ENCODE assay signal across 24 cellular contexts in the genomic region with DNA sequence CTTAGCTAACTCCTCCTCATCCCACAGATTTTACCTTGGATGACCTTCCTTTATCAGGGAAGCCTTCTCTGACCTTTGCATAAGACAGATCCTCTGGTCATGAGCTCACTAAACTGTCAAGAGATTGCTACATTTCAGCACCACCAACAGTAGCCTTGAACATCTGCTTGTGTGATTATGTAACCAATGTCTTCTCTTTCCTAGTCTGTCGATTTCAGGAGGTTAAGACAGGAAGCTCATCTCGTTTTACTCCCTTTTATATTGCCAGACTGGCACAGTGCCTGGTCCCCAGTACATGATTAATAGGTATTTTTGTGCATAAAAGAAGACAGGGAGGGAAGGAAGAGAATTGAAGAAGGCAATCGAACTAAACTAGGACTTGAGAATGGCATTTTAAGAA.
A peak's percentile ranks its signal among the peaks of the same experiment; 100 is the strongest.
DNase-seq lines count a peak whose midpoint lies in the region; ATAC-seq and TF ChIP-seq lines count a peak whose summit lies in the region.
"Had no signal": no experiment of that assay in that cellular context is flagged by ENCODE, and none has a peak within 500 bp of the region (broad histone marks: within the 10 kb centered on the region; RNA-seq: fewer than 3 reads in every experiment).

No MANE protein-coding gene starts in this region.

- no peak for TF ChIP-seq POLR2A in gastrocnemius medialis (IDR thresholded peaks at IDR 0.05)

- H3K4me1 ChIP-seq in gastrocnemius medialis, result no peaks in the 10 kb centered on the region
- H3K4me1 ChIP-seq: BLaER1, esophagus squamous epithelium, right atrium auricular region, uterus had no signal

- intact Hi-C loops in gastrocnemius medialis (cut with DNase I; ENCODE audit: low total_unique reads), result no loop called here

- no peaks in the 10 kb centered on the region for H3K9me3 Mint-ChIP-seq in stimulated activated memory B cell treated with anti-CD40 and anti-IgM and Interleukin-4, amounts not matched to agents 10 μg/mL and 1 μg/mL and 100 μg/mL, for 72 hours
- no peaks in the 10 kb centered on the region for H3K9me3 Mint-ChIP-seq in WTC11
- H3K9me3 Mint-ChIP-seq: activated CD4-positive, alpha-beta T cell treated with anti-CD3 and anti-CD28 coated beads, Interleukin-2, amount 10 ng/mL, durations not matched to agents 24 days and 14 days; activated naive CD4-positive, alpha-beta T cell treated with anti-CD3 and anti-CD28 coated beads, Interleukin-2, amount 50 U/mL, for 24 hours; activated T-helper 1 cell treated with anti-CD3 and anti-CD28 coated beads, Interleukin-12 subunit alpha, Interleukin-12 subunit beta, Interleukin-2, Interleukin-4 antibody, amounts not matched to agents 30 ng/mL and 10 ng/mL and 1 ng/mL, durations not matched to agents 14 hours and 24 hours and 36 hours had no signal

- ATAC-seq in stimulated activated memory B cell treated with anti-CD40 and anti-IgM and Interleukin-4, amounts not matched to agents 10 μg/mL and 1 μg/mL and 100 μg/mL, for 72 hours, result peak; percentile 8
- ATAC-seq in gastrocnemius medialis (no peak), WTC11 (no peak)
- ATAC-seq: activated CD8-positive, alpha-beta memory T cell treated with anti-CD3 and anti-CD28 coated beads, Interleukin-2, amount 10 ng/mL, durations not matched to agents 7 days and 5 days; effector memory CD8-positive, alpha-beta T cell; Right ventricle myocardium inferior had no signal

- POLR2A ChIA-PET in WTC11 (lab: Charles Lee), result no interaction called here

- H3K27ac ChIP-seq in gastrocnemius medialis, result no peak overlapping the region
- H3K27ac ChIP-seq: BLaER1, esophagus squamous epithelium, right atrium auricular region, uterus had no signal

- H3K4me1 Mint-ChIP-seq in stimulated activated memory B cell treated with anti-CD40 and anti-IgM and Interleukin-4, amounts not matched to agents 10 μg/mL and 1 μg/mL and 100 μg/mL, for 72 hours, result no peaks in the 10 kb centered on the region
- peaks cover 2% of the 10 kb centered on the region for H3K4me1 Mint-ChIP-seq in WTC11
- H3K4me1 Mint-ChIP-seq: activated CD4-positive, alpha-beta T cell treated with anti-CD3 and anti-CD28 coated beads, Interleukin-2, amount 10 ng/mL, durations not matched to agents 24 days and 14 days; activated CD8-positive, alpha-beta memory T cell treated with anti-CD3 and anti-CD28 coated beads, Interleukin-2, amount 10 ng/mL, durations not matched to agents 7 days and 5 days; activated naive CD4-positive, alpha-beta T cell treated with anti-CD3 and anti-CD28 coated beads, Interleukin-2, amount 50 U/mL, for 24 hours; memory B cell; naive B cell had no signal

- H3K36me3 Mint-ChIP-seq in stimulated activated memory B cell treated with anti-CD40 and anti-IgM and Interleukin-4, amounts not matched to agents 10 μg/mL and 1 μg/mL and 100 μg/mL, for 72 hours, result no peaks in the 10 kb centered on the region
- no peaks in the 10 kb centered on the region for H3K36me3 Mint-ChIP-seq in WTC11
- H3K36me3 Mint-ChIP-seq: activated CD8-positive, alpha-beta memory T cell treated with anti-CD3 and anti-CD28 coated beads, Interleukin-2, amount 10 ng/mL, durations not matched to agents 7 days and 5 days; activated naive CD4-positive, alpha-beta T cell treated with anti-CD3 and anti-CD28 coated beads, Interleukin-2, amount 50 U/mL, for 24 hours; memory B cell; naive B cell had no signal

- H3K27ac Mint-ChIP-seq in stimulated activated memory B cell treated with anti-CD40 and anti-IgM and Interleukin-4, amounts not matched to agents 10 μg/mL and 1 μg/mL and 100 μg/mL, for 72 hours, result no peak overlapping the region
- no peak overlapping the region for H3K27ac Mint-ChIP-seq in WTC11
- H3K27ac Mint-ChIP-seq: activated CD4-positive, alpha-beta T cell treated with anti-CD3 and anti-CD28 coated beads, Interleukin-2, amount 10 ng/mL, durations not matched to agents 24 days and 14 days; activated CD8-positive, alpha-beta memory T cell treated with anti-CD3 and anti-CD28 coated beads, Interleukin-2, amount 10 ng/mL, durations not matched to agents 7 days and 5 days; activated naive CD4-positive, alpha-beta T cell treated with anti-CD3 and anti-CD28 coated beads, Interleukin-2, amount 50 U/mL, for 24 hours; activated T-helper 1 cell treated with anti-CD3 and anti-CD28 coated beads, Interleukin-12 subunit alpha, Interleukin-12 subunit beta, Interleukin-2, Interleukin-4 antibody, amounts not matched to agents 30 ng/mL and 10 ng/mL and 1 ng/mL, durations not matched to agents 14 hours and 24 hours and 36 hours; effector memory CD8-positive, alpha-beta T cell; memory B cell had no signal

- H3K4me3 Mint-ChIP-seq in stimulated activated memory B cell treated with anti-CD40 and anti-IgM and Interleukin-4, amounts not matched to agents 10 μg/mL and 1 μg/mL and 100 μg/mL, for 72 hours, result no peak overlapping the region
- no peak overlapping the region for H3K4me3 Mint-ChIP-seq in WTC11
- H3K4me3 Mint-ChIP-seq: activated CD4-positive, alpha-beta T cell treated with anti-CD3 and anti-CD28 coated beads, Interleukin-2, amount 10 ng/mL, durations not matched to agents 24 days and 14 days; activated CD8-positive, alpha-beta memory T cell treated with anti-CD3 and anti-CD28 coated beads, Interleukin-2, amount 10 ng/mL, durations not matched to agents 7 days and 5 days; activated naive CD4-positive, alpha-beta T cell treated with anti-CD3 and anti-CD28 coated beads, Interleukin-2, amount 50 U/mL, for 24 hours; activated T-helper 1 cell treated with anti-CD3 and anti-CD28 coated beads, Interleukin-12 subunit alpha, Interleukin-12 subunit beta, Interleukin-2, Interleukin-4 antibody, amounts not matched to agents 30 ng/mL and 10 ng/mL and 1 ng/mL, durations not matched to agents 14 hours and 24 hours and 36 hours; effector memory CD8-positive, alpha-beta T cell; memory B cell; naive B cell had no signal

- CTCF ChIA-PET in WTC11 (lab: Charles Lee), result interaction anchor here (1.2 kb wide), 1 partner anchor 64 kb away, joined by 3 read pairs; no protein-coding TSS in a partner anchor

- no peaks in the 10 kb centered on the region for H3K36me3 ChIP-seq in gastrocnemius medialis
- H3K36me3 ChIP-seq: BLaER1, esophagus squamous epithelium, right atrium auricular region, uterus had no signal

- TF ChIP-seq CTCF in gastrocnemius medialis (IDR thresholded peaks at IDR 0.05 in 4 of 5, conservative IDR thresholded peaks at IDR 0.05 in 1 of 5), result no peak
- no peak for TF ChIP-seq CTCF in WTC11 (IDR thresholded peaks at IDR 0.05)

- no peaks in the 10 kb centered on the region for H3K9me3 ChIP-seq in gastrocnemius medialis
- H3K9me3 ChIP-seq: BLaER1, esophagus squamous epithelium, right atrium auricular region, uterus had no signal

- H3K4me3 ChIP-seq in gastrocnemius medialis, result no peak overlapping the region
- H3K4me3 ChIP-seq: BLaER1, esophagus squamous epithelium, right atrium auricular region, uterus had no signal

- no peaks in the 10 kb centered on the region for H3K27me3 Mint-ChIP-seq in stimulated activated memory B cell treated with anti-CD40 and anti-IgM and Interleukin-4, amounts not matched to agents 10 μg/mL and 1 μg/mL and 100 μg/mL, for 72 hours
- H3K27me3 Mint-ChIP-seq in WTC11 (ENCODE audit: low read depth), result no peaks in the 10 kb centered on the region; the same call in 1 of the 2 replicates
- H3K27me3 Mint-ChIP-seq: activated CD4-positive, alpha-beta T cell treated with anti-CD3 and anti-CD28 coated beads, Interleukin-2, amount 10 ng/mL, durations not matched to agents 24 days and 14 days; activated CD8-positive, alpha-beta memory T cell treated with anti-CD3 and anti-CD28 coated beads, Interleukin-2, amount 10 ng/mL, durations not matched to agents 7 days and 5 days; activated naive CD4-positive, alpha-beta T cell treated with anti-CD3 and anti-CD28 coated beads, Interleukin-2, amount 50 U/mL, for 24 hours; effector memory CD8-positive, alpha-beta T cell; memory B cell; naive B cell had no signal

- in situ Hi-C loops in gastrocnemius medialis (cut with MboI; ENCODE audit: low sequenced_read_pairs in 4 of 4), result no loop called here

- DNase-seq in NCI-H82 (lab: John Stamatoyannopoulos, UW) (peak; percentile 27), NCI-H82 treated with DMSO at 0.1 percent for 48 hours (lab: John Stamatoyannopoulos, UW; ENCODE audit: unreplicated experiment) (no peak), NCI-H2171 (lab: John Stamatoyannopoulos, UW) (peak; percentile 37), SIG-M5 treated with dmso at 0.1 percent for 504 hours (lab: John Stamatoyannopoulos, UW; ENCODE audit: unreplicated experiment) (peak; percentile 99), gastrocnemius medialis (no peak), WTC11 (ENCODE audit: low spot score) (no peak), NCI-H526 (lab: John Stamatoyannopoulos, UW) (no peak)
- DNase-seq: activated CD4-positive, alpha-beta T cell treated with anti-CD3 and anti-CD28 coated beads, Interleukin-2, amount 10 ng/mL, durations not matched to agents 24 days and 14 days; activated CD8-positive, alpha-beta memory T cell treated with anti-CD3 and anti-CD28 coated beads, Interleukin-2, amount 10 ng/mL, durations not matched to agents 7 days and 5 days; effector memory CD8-positive, alpha-beta T cell; esophagus squamous epithelium; GDM1; naive B cell; NK-92 treated with Interleukin-12 subunit alpha and Interleukin-12 subunit beta, amount 100 ng/mL, for 24 hours; substantia nigra; T-helper 1 cell; uterus had no signal

- no peaks in the 10 kb centered on the region for H3K27me3 ChIP-seq in gastrocnemius medialis
- H3K27me3 ChIP-seq: BLaER1, esophagus squamous epithelium, right atrium auricular region, uterus had no signal

TF ChIP-seq in WTC11, 78 proteins besides CTCF, POLR2A, EP300 and RAD21:
- no peak for TF ChIP-seq TEAD4 (CRISPR knock-in tag; IDR thresholded peaks at IDR 0.05)
- no peak for TF ChIP-seq ZNF232 (CRISPR knock-in tag; IDR thresholded peaks at IDR 0.05)
- TF ChIP-seq NR2C2 (CRISPR knock-in tag; IDR thresholded peaks at IDR 0.05), result no peak
- TF ChIP-seq ZNF671 (CRISPR knock-in tag; IDR thresholded peaks at IDR 0.05), result no peak

Comparison
In these comparisons a context has a peak if more than half of its experiments do, and no peak if none do; other contexts are left out.
1. DNase-seq: peak in NCI-H82 (single experiment), NCI-H2171 (single experiment) and SIG-M5 treated with dmso at 0.1 percent for 504 hours (single experiment); none in NCI-H82 treated with DMSO at 0.1 percent for 48 hours (single experiment), gastrocnemius medialis (0 of 2), WTC11 (single experiment) and NCI-H526 (0 of 2).